In the genomic region with DNA sequence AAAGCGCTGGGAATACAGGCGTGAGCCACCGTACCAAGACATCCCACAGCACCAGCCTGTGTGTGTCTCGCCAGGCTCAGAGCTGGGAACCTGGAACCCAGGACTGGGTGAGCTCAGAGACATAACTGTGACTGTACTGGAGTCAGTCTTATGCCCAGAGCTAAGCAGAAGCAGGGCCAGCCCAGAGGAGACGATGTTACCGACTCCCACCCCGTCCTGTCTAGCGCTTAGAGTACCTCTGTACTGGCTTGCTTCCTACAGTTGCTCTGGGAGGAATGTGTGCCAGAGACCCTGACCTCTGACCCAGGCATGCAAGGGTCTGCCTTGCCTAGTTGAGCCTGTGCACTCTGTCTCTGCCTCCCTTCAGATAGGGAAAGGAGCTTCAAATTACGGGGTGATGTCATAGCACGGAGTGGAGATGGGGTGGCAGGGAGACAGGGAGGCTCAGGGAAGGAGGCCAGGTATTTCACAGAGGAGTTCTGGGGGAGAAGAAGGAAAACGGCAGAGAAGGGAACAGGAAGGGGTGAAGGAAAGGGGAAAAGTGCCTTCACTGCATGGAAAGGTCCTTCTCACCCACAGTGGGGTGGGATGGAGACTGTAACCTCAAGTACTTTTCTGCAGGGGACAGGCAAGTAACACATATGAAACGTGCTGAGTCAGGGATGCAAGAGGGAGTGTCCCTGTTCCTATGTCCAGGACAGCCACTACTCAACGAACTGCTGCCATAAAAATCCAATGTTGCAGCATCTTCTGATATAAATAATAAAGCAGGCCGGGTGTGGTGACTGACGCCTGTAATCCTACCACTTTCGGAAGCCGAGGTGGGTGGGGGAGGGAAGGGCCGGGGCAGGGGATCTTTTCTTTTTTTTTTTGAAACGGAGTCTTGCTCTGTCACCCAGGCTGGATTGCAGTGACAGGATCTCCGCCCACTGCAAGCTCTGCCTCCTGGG, we compare ENCODE assay signal across 9 cellular contexts. TPM values are rescaled to one million over a fixed set of nuclear protein-coding genes. Genes with fewer than 3 reads are reported as not detected.
DNase-seq lines count a peak whose midpoint lies in the region; ATAC-seq lines count a peak whose summit lies in the region.
"Had no signal": no experiment of that assay in that cellular context is flagged by ENCODE, and none has a peak within 500 bp of the region (broad histone marks: within the 10 kb centered on the region; RNA-seq: fewer than 3 reads in every experiment).

No MANE protein-coding gene starts in this region.

- H3K4me3 Mint-ChIP-seq in activated T-helper 1 cell treated with anti-CD3 and anti-CD28 coated beads, Interleukin-12 subunit alpha, Interleukin-12 subunit beta, Interleukin-2, Interleukin-4 antibody, amounts not matched to agents 30 ng/mL and 10 ng/mL and 1 ng/mL, durations not matched to agents 14 hours and 24 hours and 36 hours = no peak overlapping the region
- no peak overlapping the region for H3K4me3 Mint-ChIP-seq in stimulated activated effector memory CD8-positive, alpha-beta T cell treated with anti-CD3 and anti-CD28 coated beads, Interleukin-12 subunit alpha, Interleukin-12 subunit beta, amount 100 ng/mL, for 72 hours

- no peaks in the 10 kb centered on the region for H3K27me3 Mint-ChIP-seq in activated T-helper 1 cell treated with anti-CD3 and anti-CD28 coated beads, Interleukin-12 subunit alpha, Interleukin-12 subunit beta, Interleukin-2, Interleukin-4 antibody, amounts not matched to agents 30 ng/mL and 10 ng/mL and 1 ng/mL, durations not matched to agents 14 hours and 24 hours and 36 hours (ENCODE audit: insufficient read depth)

- peaks cover 21% of the 10 kb centered on the region for H3K36me3 Mint-ChIP-seq in activated T-helper 1 cell treated with anti-CD3 and anti-CD28 coated beads, Interleukin-12 subunit alpha, Interleukin-12 subunit beta, Interleukin-2, Interleukin-4 antibody, amounts not matched to agents 30 ng/mL and 10 ng/mL and 1 ng/mL, durations not matched to agents 14 hours and 24 hours and 36 hours (ENCODE audit: low read depth)
- peaks cover 36% of the 10 kb centered on the region for H3K36me3 Mint-ChIP-seq in stimulated activated effector memory CD8-positive, alpha-beta T cell treated with anti-CD3 and anti-CD28 coated beads, Interleukin-12 subunit alpha, Interleukin-12 subunit beta, amount 100 ng/mL, for 72 hours

- H3K27me3 ChIP-seq in right cardiac atrium (ENCODE audit: control insufficient read depth, insufficient read depth) = no peaks in the 10 kb centered on the region

- H3K4me3 ChIP-seq in right cardiac atrium (ENCODE audit: low read length) = no peak overlapping the region

- H3K9me3 Mint-ChIP-seq in activated T-helper 1 cell treated with anti-CD3 and anti-CD28 coated beads, Interleukin-12 subunit alpha, Interleukin-12 subunit beta, Interleukin-2, Interleukin-4 antibody, amounts not matched to agents 30 ng/mL and 10 ng/mL and 1 ng/mL, durations not matched to agents 14 hours and 24 hours and 36 hours = no peaks in the 10 kb centered on the region
- H3K9me3 Mint-ChIP-seq in stimulated activated effector memory CD8-positive, alpha-beta T cell treated with anti-CD3 and anti-CD28 coated beads, Interleukin-12 subunit alpha, Interleukin-12 subunit beta, amount 100 ng/mL, for 72 hours = no peaks in the 10 kb centered on the region

- H3K4me1 Mint-ChIP-seq in activated T-helper 1 cell treated with anti-CD3 and anti-CD28 coated beads, Interleukin-12 subunit alpha, Interleukin-12 subunit beta, Interleukin-2, Interleukin-4 antibody, amounts not matched to agents 30 ng/mL and 10 ng/mL and 1 ng/mL, durations not matched to agents 14 hours and 24 hours and 36 hours (ENCODE audit: low read depth) = peaks cover 36% of the 10 kb centered on the region
- H3K4me1 Mint-ChIP-seq in stimulated activated effector memory CD8-positive, alpha-beta T cell treated with anti-CD3 and anti-CD28 coated beads, Interleukin-12 subunit alpha, Interleukin-12 subunit beta, amount 100 ng/mL, for 72 hours = peaks cover 45% of the 10 kb centered on the region

- WGBS in right cardiac atrium = 28% methylated on average over 20 of the region's 20 CpGs

- DNase-seq in HUDEP-2 (lab: John Stamatoyannopoulos, UW; ENCODE audit: unreplicated experiment in 76 of 76) (peak in 59 of 76 experiments; percentile 4 to 76 (median 53)), right cardiac atrium (peak; percentile 65 to 87 (median 71)), SHP77 treated with DMSO at 0.1 percent for 48 hours (lab: John Stamatoyannopoulos, UW) (no peak), AG20443 (ENCODE audit: low spot score) (no peak)
- no peak for DNase-seq in activated T-helper 1 cell treated with anti-CD3 and anti-CD28 coated beads, Interleukin-12 subunit alpha, Interleukin-12 subunit beta, Interleukin-2, Interleukin-4 antibody, amounts not matched to agents 30 ng/mL and 10 ng/mL and 1 ng/mL, durations not matched to agents 14 hours and 24 hours and 36 hours (ENCODE audit: low spot score)
- DNase-seq in stimulated activated effector memory CD8-positive, alpha-beta T cell treated with anti-CD3 and anti-CD28 coated beads, Interleukin-12 subunit alpha, Interleukin-12 subunit beta, amount 100 ng/mL, for 72 hours (ENCODE audit: low spot score in 2 of 2) = no peak
- DNase-seq: stimulated activated CD4-positive, alpha-beta T cell treated with anti-CD3 and anti-CD28 coated beads, Interleukin-4, amount 100 ng/mL, for 4 hours had no signal

- peaks cover 16% of the 10 kb centered on the region for H3K4me1 ChIP-seq in right cardiac atrium (ENCODE audit: control insufficient read depth, insufficient read depth, low read length)

- ATAC-seq in right cardiac atrium (peak; percentile 29 to 34), GM18519 (IDR thresholded peaks at IDR 0.05; ENCODE audit: low FRiP score, unreplicated experiment) (no peak), HG03378 (IDR thresholded peaks at IDR 0.05; ENCODE audit: unreplicated experiment) (no peak)
- ATAC-seq in stimulated activated effector memory CD8-positive, alpha-beta T cell treated with anti-CD3 and anti-CD28 coated beads, Interleukin-12 subunit alpha, Interleukin-12 subunit beta, amount 100 ng/mL, for 72 hours = no peak

- intact Hi-C loops in activated T-helper 1 cell treated with anti-CD3 and anti-CD28 coated beads, Interleukin-12 subunit alpha, Interleukin-12 subunit beta, Interleukin-2, Interleukin-4 antibody, amounts not matched to agents 30 ng/mL and 10 ng/mL and 1 ng/mL, durations not matched to agents 14 hours and 24 hours and 36 hours (cut with micrococcal nuclease) = no loop called here
- intact Hi-C loops in right cardiac atrium (cut with DNase I) = loop anchor here in 1 of 4 donors (10.0 kb wide), 1 partner anchor 469 kb away; the partner anchor contains the start of gene HSD3B7

- H3K27ac ChIP-seq in right cardiac atrium (ENCODE audit: low read length) = peak overlapping the region; percentile 66

- H3K9me3 ChIP-seq in right cardiac atrium (ENCODE audit: control insufficient read depth, low read length) = no peaks in the 10 kb centered on the region

- H3K27ac Mint-ChIP-seq in activated T-helper 1 cell treated with anti-CD3 and anti-CD28 coated beads, Interleukin-12 subunit alpha, Interleukin-12 subunit beta, Interleukin-2, Interleukin-4 antibody, amounts not matched to agents 30 ng/mL and 10 ng/mL and 1 ng/mL, durations not matched to agents 14 hours and 24 hours and 36 hours = peak overlapping the region; percentile 9
- peak overlapping the region; percentile 86 for H3K27ac Mint-ChIP-seq in stimulated activated effector memory CD8-positive, alpha-beta T cell treated with anti-CD3 and anti-CD28 coated beads, Interleukin-12 subunit alpha, Interleukin-12 subunit beta, amount 100 ng/mL, for 72 hours

RNA-seq across cellular contexts. Expression of gene ARMC5, which starts 5.8 kb away (rescaled TPM):
- total RNA-seq in activated T-helper 1 cell treated with anti-CD3 and anti-CD28 coated beads, Interleukin-12 subunit alpha, Interleukin-12 subunit beta, Interleukin-2, Interleukin-4 antibody, amounts not matched to agents 30 ng/mL and 10 ng/mL and 1 ng/mL, durations not matched to agents 14 hours and 24 hours and 36 hours = 11.2 and 12.7 TPM in 2 replicates
- total RNA-seq in right cardiac atrium = 1 to 10 TPM; 6.8 to 9.0 (median 7.7) TPM
- polyA plus RNA-seq in right cardiac atrium = 8.5 TPM

RNA-seq across cellular contexts. Expression of gene ZNF843, which starts 10.9 kb away (rescaled TPM):
- 0.21 and 0.22 TPM in 2 replicates for total RNA-seq in activated T-helper 1 cell treated with anti-CD3 and anti-CD28 coated beads, Interleukin-12 subunit alpha, Interleukin-12 subunit beta, Interleukin-2, Interleukin-4 antibody, amounts not matched to agents 30 ng/mL and 10 ng/mL and 1 ng/mL, durations not matched to agents 14 hours and 24 hours and 36 hours
- 1 to 10 TPM; 2.1 to 4.2 (median 3.1) TPM for total RNA-seq in right cardiac atrium
- 1.8 TPM for polyA plus RNA-seq in right cardiac atrium

RNA-seq across cellular contexts. Expression of gene TGFB1I1, which starts 18.4 kb away (rescaled TPM):
- 0.78 and 1.2 TPM in 2 replicates for total RNA-seq in activated T-helper 1 cell treated with anti-CD3 and anti-CD28 coated beads, Interleukin-12 subunit alpha, Interleukin-12 subunit beta, Interleukin-2, Interleukin-4 antibody, amounts not matched to agents 30 ng/mL and 10 ng/mL and 1 ng/mL, durations not matched to agents 14 hours and 24 hours and 36 hours
- 10 to 100 TPM; 36.3 to 87.6 (median 55.1) TPM for total RNA-seq in right cardiac atrium
- polyA plus RNA-seq in right cardiac atrium = 33.2 TPM

RNA-seq across cellular contexts. Expression of gene COX6A2, which starts 25.4 kb away (rescaled TPM):
- not detected in 2 replicates for total RNA-seq in activated T-helper 1 cell treated with anti-CD3 and anti-CD28 coated beads, Interleukin-12 subunit alpha, Interleukin-12 subunit beta, Interleukin-2, Interleukin-4 antibody, amounts not matched to agents 30 ng/mL and 10 ng/mL and 1 ng/mL, durations not matched to agents 14 hours and 24 hours and 36 hours
- total RNA-seq in right cardiac atrium = 1,000 to 10,000 TPM in 2 of 4 donors, 100 to 1,000 TPM in 2; 574 to 1,093 (median 918) TPM
- polyA plus RNA-seq in right cardiac atrium = 4,696 TPM

RNA-seq across cellular contexts. Expression of gene SLC5A2, which starts 29.4 kb away (rescaled TPM):
- total RNA-seq in activated T-helper 1 cell treated with anti-CD3 and anti-CD28 coated beads, Interleukin-12 subunit alpha, Interleukin-12 subunit beta, Interleukin-2, Interleukin-4 antibody, amounts not matched to agents 30 ng/mL and 10 ng/mL and 1 ng/mL, durations not matched to agents 14 hours and 24 hours and 36 hours = not detected in 2 replicates
- total RNA-seq in right cardiac atrium = not detected
- polyA plus RNA-seq in right cardiac atrium = 1.2 TPM

Comparison
In these comparisons a context has a peak if more than half of its experiments do, and no peak if none do; other contexts are left out.
1. DNase-seq: peak in HUDEP-2 (59 of 76) and right cardiac atrium (3 of 3); none in activated T-helper 1 cell treated with anti-CD3 and anti-CD28 coated beads, Interleukin-12 subunit alpha, Interleukin-12 subunit beta, Interleukin-2, Interleukin-4 antibody, amounts not matched to agents 30 ng/mL and 10 ng/mL and 1 ng/mL, durations not matched to agents 14 hours and 24 hours and 36 hours (single experiment), stimulated activated effector memory CD8-positive, alpha-beta T cell treated with anti-CD3 and anti-CD28 coated beads, Interleukin-12 subunit alpha, Interleukin-12 subunit beta, amount 100 ng/mL, for 72 hours (0 of 2), SHP77 treated with DMSO at 0.1 percent for 48 hours (single experiment) and AG20443 (single experiment).
2. ATAC-seq: peak in right cardiac atrium (2 of 2); none in stimulated activated effector memory CD8-positive, alpha-beta T cell treated with anti-CD3 and anti-CD28 coated beads, Interleukin-12 subunit alpha, Interleukin-12 subunit beta, amount 100 ng/mL, for 72 hours (single experiment), GM18519 (single experiment) and HG03378 (single experiment).
3. RNA of gene TGFB1I1, which starts 18.4 kb away (total RNA-seq): 36.3 to 87.6 TPM in right cardiac atrium; 0.78 to 1.2 TPM in activated T-helper 1 cell treated with anti-CD3 and anti-CD28 coated beads, Interleukin-12 subunit alpha, Interleukin-12 subunit beta, Interleukin-2, Interleukin-4 antibody, amounts not matched to agents 30 ng/mL and 10 ng/mL and 1 ng/mL, durations not matched to agents 14 hours and 24 hours and 36 hours; every median in the first group is over 10 times any median in the second.